In the genomic region with DNA sequence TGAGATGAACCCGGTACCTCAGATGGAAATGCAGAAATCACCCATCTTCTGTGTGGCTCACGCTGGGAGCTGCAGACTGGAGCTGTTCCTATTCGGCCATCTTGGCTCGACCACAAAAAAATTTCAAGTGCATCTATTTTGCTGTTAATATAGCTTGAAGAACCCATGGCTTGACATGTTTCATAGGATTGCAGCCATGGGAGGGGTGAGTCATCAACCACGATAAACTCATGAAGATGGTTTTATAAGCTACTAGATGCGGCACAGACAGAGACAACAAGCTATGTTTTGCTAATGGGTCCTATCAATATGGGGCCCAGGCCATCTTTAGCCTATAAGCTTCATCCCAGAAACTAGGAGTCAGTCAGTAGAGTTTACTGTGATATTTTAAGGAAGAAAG, we compare ENCODE assay signal across 26 cellular contexts.
DNase-seq lines count a peak whose midpoint lies in the region; ATAC-seq and TF ChIP-seq lines count a peak whose summit lies in the region.
"Had no signal": no experiment of that assay in that cellular context is flagged by ENCODE, and none has a peak within 500 bp of the region (broad histone marks: within the 10 kb centered on the region; RNA-seq: fewer than 3 reads in every experiment).

No MANE protein-coding gene starts in this region.

- ATAC-seq in GM19328 (IDR thresholded peaks at IDR 0.05; ENCODE audit: unreplicated experiment): no peak
- ATAC-seq: CD8-positive, alpha-beta T cell; heart left ventricle; left ventricle myocardium superior; mucosa of descending colon; stimulated activated naive CD8-positive, alpha-beta T cell treated with anti-CD3 and anti-CD28 coated beads, Interleukin-15, Interleukin-2, amounts not matched to agents 100 U/mL and 50 U/mL, for 24 hours had no signal

- no peaks in the 10 kb centered on the region for H3K36me3 ChIP-seq in brain microvascular endothelial cell (replicated peaks)
- H3K36me3 ChIP-seq: esophagus squamous epithelium, heart left ventricle, neural progenitor cell, tibial artery had no signal

- DNase-seq in EL (peak; percentile 66), LHCN-M2 (ENCODE audit: low read depth) (peak; percentile 54), brain microvascular endothelial cell (peak; percentile 67), fibroblast of villous mesenchyme (ENCODE audit: low read depth) (peak; percentile 85), AG08396 (ENCODE audit: low spot score) (no peak), DMS53 (lab: John Stamatoyannopoulos, UW) (no peak)
- DNase-seq: activated CD4-positive, alpha-beta T cell treated with anti-CD3 and anti-CD28 coated beads, Interleukin-2, amount 50 U/mL, for 48 hours; activated gamma-delta T cell; activated T-cell treated with anti-CD3 and anti-CD28 coated beads for 4 hours; amniotic stem cell; CD8-positive, alpha-beta T cell; DMS79 treated with DMSO at 0.1 percent for 48 hours; effector CD4-positive, alpha-beta T cell; esophagus squamous epithelium; heart left ventricle; left ventricle myocardium superior; mucosa of descending colon; NCI-H2171 treated with DMSO at 0.1 percent for 48 hours; NCI-H526; SHP77 treated with DMSO at 0.1 percent for 48 hours; stimulated activated CD4-positive, alpha-beta T cell treated with anti-CD3 and anti-CD28 coated beads, Interleukin-4, amount 100 ng/mL, for 1 hour; stimulated activated naive CD8-positive, alpha-beta T cell treated with anti-CD3 and anti-CD28 coated beads, Interleukin-15, Interleukin-2, amounts not matched to agents 100 U/mL and 50 U/mL, for 24 hours; T-helper 1 cell; tibial artery had no signal

- no peak for TF ChIP-seq CTCF in brain microvascular endothelial cell (IDR thresholded peaks at IDR 0.05; ENCODE audit: low read depth, low read length, missing control alignments)
- TF ChIP-seq CTCF in fibroblast of villous mesenchyme (IDR thresholded peaks at IDR 0.05; ENCODE audit: insufficient read depth, low read depth, low read length): no peak

- no peak overlapping the region for H3K4me3 ChIP-seq in brain microvascular endothelial cell (ENCODE audit: low read depth, low read length)
- no peak overlapping the region for H3K4me3 ChIP-seq in fibroblast of villous mesenchyme (ENCODE audit: low read depth, low read length)
- H3K4me3 ChIP-seq: esophagus squamous epithelium, heart left ventricle, mucosa of descending colon, neural progenitor cell, tibial artery had no signal

- no peak overlapping the region for H3K27ac ChIP-seq in brain microvascular endothelial cell
- H3K27ac ChIP-seq: esophagus squamous epithelium, heart left ventricle, neural progenitor cell, tibial artery had no signal

- in situ Hi-C loops in brain microvascular endothelial cell (cut with HindIII; ENCODE audit: low pct_ligation_motif_present, low sequenced_read_pairs): no loop called here

- no peaks in the 10 kb centered on the region for H3K27me3 ChIP-seq in brain microvascular endothelial cell (replicated peaks)
- H3K27me3 ChIP-seq: esophagus squamous epithelium, heart left ventricle, neural progenitor cell, tibial artery had no signal

Comparison
In these comparisons a context has a peak if more than half of its experiments do, and no peak if none do; other contexts are left out.
1. DNase-seq: peak in EL (single experiment), LHCN-M2 (single experiment), brain microvascular endothelial cell (single experiment) and fibroblast of villous mesenchyme (single experiment); none in AG08396 (single experiment) and DMS53 (single experiment).